1 cellular context compared by ENCODE assay signal in the genomic region with DNA sequence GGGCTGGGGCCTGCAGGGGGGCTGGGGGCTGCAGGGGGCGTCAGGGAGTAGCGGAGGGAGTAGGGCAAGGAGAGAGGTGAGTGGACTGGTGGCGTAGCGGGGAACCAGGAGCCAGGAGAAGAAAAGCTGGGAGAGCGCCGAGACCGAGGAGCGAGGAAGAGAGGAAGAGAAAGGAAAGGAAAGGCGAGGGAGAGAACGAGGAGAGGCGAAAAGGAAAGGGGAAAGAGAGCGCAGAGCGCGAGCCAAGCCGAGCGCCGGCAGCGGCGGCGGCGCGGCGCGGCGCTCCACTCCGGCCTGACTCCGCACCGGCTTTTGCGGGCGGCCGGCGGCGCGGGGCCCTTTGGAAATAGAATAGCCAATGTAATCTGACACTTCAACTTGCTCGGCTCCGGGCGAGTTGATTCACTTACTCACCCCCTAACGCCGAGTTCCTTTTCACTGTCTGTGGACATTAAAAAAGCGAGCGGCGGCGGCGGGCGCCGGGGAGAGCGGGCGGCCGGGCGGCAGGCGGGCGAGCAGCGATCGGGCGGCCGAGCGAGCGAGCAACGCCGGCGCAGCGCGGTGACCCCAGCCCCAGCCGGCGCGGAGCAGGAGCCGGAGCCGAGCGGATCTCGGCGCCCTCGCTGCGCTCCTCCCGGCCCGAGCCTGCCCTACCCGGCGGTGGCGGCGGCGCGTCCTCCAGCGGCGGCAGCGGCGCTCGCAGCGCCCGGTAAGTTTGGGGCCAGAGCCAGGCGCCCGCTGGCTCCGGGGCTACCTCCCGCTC.
TF ChIP-seq lines count a peak whose summit lies in the region.

A gene with protein sequence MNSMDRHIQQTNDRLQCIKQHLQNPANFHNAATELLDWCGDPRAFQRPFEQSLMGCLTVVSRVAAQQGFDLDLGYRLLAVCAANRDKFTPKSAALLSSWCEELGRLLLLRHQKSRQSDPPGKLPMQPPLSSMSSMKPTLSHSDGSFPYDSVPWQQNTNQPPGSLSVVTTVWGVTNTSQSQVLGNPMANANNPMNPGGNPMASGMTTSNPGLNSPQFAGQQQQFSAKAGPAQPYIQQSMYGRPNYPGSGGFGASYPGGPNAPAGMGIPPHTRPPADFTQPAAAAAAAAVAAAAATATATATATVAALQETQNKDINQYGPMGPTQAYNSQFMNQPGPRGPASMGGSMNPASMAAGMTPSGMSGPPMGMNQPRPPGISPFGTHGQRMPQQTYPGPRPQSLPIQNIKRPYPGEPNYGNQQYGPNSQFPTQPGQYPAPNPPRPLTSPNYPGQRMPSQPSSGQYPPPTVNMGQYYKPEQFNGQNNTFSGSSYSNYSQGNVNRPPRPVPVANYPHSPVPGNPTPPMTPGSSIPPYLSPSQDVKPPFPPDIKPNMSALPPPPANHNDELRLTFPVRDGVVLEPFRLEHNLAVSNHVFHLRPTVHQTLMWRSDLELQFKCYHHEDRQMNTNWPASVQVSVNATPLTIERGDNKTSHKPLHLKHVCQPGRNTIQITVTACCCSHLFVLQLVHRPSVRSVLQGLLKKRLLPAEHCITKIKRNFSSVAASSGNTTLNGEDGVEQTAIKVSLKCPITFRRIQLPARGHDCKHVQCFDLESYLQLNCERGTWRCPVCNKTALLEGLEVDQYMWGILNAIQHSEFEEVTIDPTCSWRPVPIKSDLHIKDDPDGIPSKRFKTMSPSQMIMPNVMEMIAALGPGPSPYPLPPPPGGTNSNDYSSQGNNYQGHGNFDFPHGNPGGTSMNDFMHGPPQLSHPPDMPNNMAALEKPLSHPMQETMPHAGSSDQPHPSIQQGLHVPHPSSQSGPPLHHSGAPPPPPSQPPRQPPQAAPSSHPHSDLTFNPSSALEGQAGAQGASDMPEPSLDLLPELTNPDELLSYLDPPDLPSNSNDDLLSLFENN (plus strand): TSS at position 405 of the 763 bp plus-strand sequence. CDS start 132,667 bp downstream, outside the sequence.

TF ChIP-seq in K562, 482 proteins besides CTCF, POLR2A, EP300 and RAD21 (continued from another document and continues in another):
- TF ChIP-seq DACH1 (IDR thresholded peaks at IDR 0.05; ENCODE audit: partially characterized antibody) (no peak), GTF2E2 (tag; IDR thresholded peaks at IDR 0.05) (peak; percentile 86; the same call in 1 of the 2 replicates), ETV5 (CRISPR knock-in tag; IDR thresholded peaks at IDR 0.05; ENCODE audit: low read depth) (no peak), TCFL5 (CRISPR knock-in tag; conservative IDR thresholded peaks at IDR 0.05) (no peak), TOE1 (IDR thresholded peaks at IDR 0.05; ENCODE audit: borderline replicate concordance) (peak; percentile 65; the same call in 1 of the 2 replicates), TOE1 (CRISPR knock-in tag; IDR thresholded peaks at IDR 0.05; ENCODE audit: borderline replicate concordance, low read depth) (no peak), ERF (CRISPR knock-in tag; IDR thresholded peaks at IDR 0.05) (peak; percentile 83; the same call in 1 of the 2 replicates), FOXA3 (CRISPR knock-in tag; conservative IDR thresholded peaks at IDR 0.05 in 1 of 2, IDR thresholded peaks at IDR 0.05 in 1 of 2) (no peak), MEF2D (tag; conservative IDR thresholded peaks at IDR 0.05; ENCODE audit: low read depth) (no peak), ZNF124 (CRISPR knock-in tag; IDR thresholded peaks at IDR 0.05) (no peak), MECOM (CRISPR knock-in tag; IDR thresholded peaks at IDR 0.05) (0 out of 2 replicates have a peak, but pooled peaks have one; percentile 21), ZNF668 (CRISPR knock-in tag; IDR thresholded peaks at IDR 0.05) (0 out of 2 replicates have a peak, but pooled peaks have one; percentile 42), SMAD2 (IDR thresholded peaks at IDR 0.05; ENCODE audit: low read depth, low read length) (no peak), ESRRA (IDR thresholded peaks at IDR 0.05; ENCODE audit: borderline replicate concordance, low read depth) (peak; percentile 24; the same call in 1 of the 2 replicates), SOX6 (IDR thresholded peaks at IDR 0.05) (0 out of 2 replicates have a peak, but pooled peaks have one; percentile 63), NUFIP1 (IDR thresholded peaks at IDR 0.05; ENCODE audit: partially characterized antibody) (peak; percentile 75), ZFX (CRISPR knock-in tag; IDR thresholded peaks at IDR 0.05) (no peak; the same call in 1 of the 2 replicates), ZNF133 (CRISPR knock-in tag; IDR thresholded peaks at IDR 0.05) (no peak), NR2F6 (CRISPR knock-in tag; IDR thresholded peaks at IDR 0.05) (no peak), RFX5 (IDR thresholded peaks at IDR 0.05; ENCODE audit: low read depth, low read length) (peak; percentile 70), MYC (IDR thresholded peaks at IDR 0.05; ENCODE audit: low read depth, low read length) (peak; percentile 53; the same call in 1 of the 2 replicates), MYC (CRISPR knock-in tag; IDR thresholded peaks at IDR 0.05; ENCODE audit: borderline replicate concordance, low read depth) (no peak)
- TF ChIP-seq, protein P1, sequence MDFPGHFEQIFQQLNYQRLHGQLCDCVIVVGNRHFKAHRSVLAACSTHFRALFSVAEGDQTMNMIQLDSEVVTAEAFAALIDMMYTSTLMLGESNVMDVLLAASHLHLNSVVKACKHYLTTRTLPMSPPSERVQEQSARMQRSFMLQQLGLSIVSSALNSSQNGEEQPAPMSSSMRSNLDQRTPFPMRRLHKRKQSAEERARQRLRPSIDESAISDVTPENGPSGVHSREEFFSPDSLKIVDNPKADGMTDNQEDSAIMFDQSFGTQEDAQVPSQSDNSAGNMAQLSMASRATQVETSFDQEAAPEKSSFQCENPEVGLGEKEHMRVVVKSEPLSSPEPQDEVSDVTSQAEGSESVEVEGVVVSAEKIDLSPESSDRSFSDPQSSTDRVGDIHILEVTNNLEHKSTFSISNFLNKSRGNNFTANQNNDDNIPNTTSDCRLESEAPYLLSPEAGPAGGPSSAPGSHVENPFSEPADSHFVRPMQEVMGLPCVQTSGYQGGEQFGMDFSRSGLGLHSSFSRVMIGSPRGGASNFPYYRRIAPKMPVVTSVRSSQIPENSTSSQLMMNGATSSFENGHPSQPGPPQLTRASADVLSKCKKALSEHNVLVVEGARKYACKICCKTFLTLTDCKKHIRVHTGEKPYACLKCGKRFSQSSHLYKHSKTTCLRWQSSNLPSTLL (IDR thresholded peaks at IDR 0.05), result no peak
- TF ChIP-seq, protein P2, sequence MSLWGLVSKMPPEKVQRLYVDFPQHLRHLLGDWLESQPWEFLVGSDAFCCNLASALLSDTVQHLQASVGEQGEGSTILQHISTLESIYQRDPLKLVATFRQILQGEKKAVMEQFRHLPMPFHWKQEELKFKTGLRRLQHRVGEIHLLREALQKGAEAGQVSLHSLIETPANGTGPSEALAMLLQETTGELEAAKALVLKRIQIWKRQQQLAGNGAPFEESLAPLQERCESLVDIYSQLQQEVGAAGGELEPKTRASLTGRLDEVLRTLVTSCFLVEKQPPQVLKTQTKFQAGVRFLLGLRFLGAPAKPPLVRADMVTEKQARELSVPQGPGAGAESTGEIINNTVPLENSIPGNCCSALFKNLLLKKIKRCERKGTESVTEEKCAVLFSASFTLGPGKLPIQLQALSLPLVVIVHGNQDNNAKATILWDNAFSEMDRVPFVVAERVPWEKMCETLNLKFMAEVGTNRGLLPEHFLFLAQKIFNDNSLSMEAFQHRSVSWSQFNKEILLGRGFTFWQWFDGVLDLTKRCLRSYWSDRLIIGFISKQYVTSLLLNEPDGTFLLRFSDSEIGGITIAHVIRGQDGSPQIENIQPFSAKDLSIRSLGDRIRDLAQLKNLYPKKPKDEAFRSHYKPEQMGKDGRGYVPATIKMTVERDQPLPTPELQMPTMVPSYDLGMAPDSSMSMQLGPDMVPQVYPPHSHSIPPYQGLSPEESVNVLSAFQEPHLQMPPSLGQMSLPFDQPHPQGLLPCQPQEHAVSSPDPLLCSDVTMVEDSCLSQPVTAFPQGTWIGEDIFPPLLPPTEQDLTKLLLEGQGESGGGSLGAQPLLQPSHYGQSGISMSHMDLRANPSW (CRISPR knock-in tag; IDR thresholded peaks at IDR 0.05), result no peak
- TF ChIP-seq, protein P3, sequence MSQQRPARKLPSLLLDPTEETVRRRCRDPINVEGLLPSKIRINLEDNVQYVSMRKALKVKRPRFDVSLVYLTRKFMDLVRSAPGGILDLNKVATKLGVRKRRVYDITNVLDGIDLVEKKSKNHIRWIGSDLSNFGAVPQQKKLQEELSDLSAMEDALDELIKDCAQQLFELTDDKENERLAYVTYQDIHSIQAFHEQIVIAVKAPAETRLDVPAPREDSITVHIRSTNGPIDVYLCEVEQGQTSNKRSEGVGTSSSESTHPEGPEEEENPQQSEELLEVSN (IDR thresholded peaks at IDR 0.05; ENCODE audit: borderline replicate concordance in 1 of 2, extremely low read depth in 1 of 2, insufficient read depth in 1 of 2, insufficient read length in 1 of 2, low read depth in 1 of 2, low read length in 1 of 2, poor library complexity in 1 of 2, severe bottlenecking in 1 of 2), result peak; percentile 56 to 60
- TF ChIP-seq, protein P4, sequence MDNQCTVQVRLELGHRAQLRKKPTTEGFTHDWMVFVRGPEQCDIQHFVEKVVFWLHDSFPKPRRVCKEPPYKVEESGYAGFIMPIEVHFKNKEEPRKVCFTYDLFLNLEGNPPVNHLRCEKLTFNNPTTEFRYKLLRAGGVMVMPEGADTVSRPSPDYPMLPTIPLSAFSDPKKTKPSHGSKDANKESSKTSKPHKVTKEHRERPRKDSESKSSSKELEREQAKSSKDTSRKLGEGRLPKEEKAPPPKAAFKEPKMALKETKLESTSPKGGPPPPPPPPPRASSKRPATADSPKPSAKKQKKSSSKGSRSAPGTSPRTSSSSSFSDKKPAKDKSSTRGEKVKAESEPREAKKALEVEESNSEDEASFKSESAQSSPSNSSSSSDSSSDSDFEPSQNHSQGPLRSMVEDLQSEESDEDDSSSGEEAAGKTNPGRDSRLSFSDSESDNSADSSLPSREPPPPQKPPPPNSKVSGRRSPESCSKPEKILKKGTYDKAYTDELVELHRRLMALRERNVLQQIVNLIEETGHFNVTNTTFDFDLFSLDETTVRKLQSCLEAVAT (IDR thresholded peaks at IDR 0.05), result peak; percentile 68 to 95; a peak in 3 of 4 replicates
- TF ChIP-seq, protein P5, sequence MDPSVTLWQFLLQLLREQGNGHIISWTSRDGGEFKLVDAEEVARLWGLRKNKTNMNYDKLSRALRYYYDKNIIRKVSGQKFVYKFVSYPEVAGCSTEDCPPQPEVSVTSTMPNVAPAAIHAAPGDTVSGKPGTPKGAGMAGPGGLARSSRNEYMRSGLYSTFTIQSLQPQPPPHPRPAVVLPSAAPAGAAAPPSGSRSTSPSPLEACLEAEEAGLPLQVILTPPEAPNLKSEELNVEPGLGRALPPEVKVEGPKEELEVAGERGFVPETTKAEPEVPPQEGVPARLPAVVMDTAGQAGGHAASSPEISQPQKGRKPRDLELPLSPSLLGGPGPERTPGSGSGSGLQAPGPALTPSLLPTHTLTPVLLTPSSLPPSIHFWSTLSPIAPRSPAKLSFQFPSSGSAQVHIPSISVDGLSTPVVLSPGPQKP (CRISPR knock-in tag; IDR thresholded peaks at IDR 0.05), result no peak
- TF ChIP-seq, protein P6, sequence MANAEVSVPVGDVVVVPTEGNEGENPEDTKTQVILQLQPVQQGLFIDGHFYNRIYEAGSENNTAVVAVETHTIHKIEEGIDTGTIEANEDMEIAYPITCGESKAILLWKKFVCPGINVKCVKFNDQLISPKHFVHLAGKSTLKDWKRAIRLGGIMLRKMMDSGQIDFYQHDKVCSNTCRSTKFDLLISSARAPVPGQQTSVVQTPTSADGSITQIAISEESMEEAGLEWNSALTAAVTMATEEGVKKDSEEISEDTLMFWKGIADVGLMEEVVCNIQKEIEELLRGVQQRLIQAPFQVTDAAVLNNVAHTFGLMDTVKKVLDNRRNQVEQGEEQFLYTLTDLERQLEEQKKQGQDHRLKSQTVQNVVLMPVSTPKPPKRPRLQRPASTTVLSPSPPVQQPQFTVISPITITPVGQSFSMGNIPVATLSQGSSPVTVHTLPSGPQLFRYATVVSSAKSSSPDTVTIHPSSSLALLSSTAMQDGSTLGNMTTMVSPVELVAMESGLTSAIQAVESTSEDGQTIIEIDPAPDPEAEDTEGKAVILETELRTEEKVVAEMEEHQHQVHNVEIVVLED (CRISPR knock-in tag; IDR thresholded peaks at IDR 0.05), result peak; percentile 77
- TF ChIP-seq, protein P7, sequence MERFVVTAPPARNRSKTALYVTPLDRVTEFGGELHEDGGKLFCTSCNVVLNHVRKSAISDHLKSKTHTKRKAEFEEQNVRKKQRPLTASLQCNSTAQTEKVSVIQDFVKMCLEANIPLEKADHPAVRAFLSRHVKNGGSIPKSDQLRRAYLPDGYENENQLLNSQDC (CRISPR knock-in tag; IDR thresholded peaks at IDR 0.05), result peak; percentile 86; the same call in 1 of the 2 replicates
- TF ChIP-seq, protein P8, sequence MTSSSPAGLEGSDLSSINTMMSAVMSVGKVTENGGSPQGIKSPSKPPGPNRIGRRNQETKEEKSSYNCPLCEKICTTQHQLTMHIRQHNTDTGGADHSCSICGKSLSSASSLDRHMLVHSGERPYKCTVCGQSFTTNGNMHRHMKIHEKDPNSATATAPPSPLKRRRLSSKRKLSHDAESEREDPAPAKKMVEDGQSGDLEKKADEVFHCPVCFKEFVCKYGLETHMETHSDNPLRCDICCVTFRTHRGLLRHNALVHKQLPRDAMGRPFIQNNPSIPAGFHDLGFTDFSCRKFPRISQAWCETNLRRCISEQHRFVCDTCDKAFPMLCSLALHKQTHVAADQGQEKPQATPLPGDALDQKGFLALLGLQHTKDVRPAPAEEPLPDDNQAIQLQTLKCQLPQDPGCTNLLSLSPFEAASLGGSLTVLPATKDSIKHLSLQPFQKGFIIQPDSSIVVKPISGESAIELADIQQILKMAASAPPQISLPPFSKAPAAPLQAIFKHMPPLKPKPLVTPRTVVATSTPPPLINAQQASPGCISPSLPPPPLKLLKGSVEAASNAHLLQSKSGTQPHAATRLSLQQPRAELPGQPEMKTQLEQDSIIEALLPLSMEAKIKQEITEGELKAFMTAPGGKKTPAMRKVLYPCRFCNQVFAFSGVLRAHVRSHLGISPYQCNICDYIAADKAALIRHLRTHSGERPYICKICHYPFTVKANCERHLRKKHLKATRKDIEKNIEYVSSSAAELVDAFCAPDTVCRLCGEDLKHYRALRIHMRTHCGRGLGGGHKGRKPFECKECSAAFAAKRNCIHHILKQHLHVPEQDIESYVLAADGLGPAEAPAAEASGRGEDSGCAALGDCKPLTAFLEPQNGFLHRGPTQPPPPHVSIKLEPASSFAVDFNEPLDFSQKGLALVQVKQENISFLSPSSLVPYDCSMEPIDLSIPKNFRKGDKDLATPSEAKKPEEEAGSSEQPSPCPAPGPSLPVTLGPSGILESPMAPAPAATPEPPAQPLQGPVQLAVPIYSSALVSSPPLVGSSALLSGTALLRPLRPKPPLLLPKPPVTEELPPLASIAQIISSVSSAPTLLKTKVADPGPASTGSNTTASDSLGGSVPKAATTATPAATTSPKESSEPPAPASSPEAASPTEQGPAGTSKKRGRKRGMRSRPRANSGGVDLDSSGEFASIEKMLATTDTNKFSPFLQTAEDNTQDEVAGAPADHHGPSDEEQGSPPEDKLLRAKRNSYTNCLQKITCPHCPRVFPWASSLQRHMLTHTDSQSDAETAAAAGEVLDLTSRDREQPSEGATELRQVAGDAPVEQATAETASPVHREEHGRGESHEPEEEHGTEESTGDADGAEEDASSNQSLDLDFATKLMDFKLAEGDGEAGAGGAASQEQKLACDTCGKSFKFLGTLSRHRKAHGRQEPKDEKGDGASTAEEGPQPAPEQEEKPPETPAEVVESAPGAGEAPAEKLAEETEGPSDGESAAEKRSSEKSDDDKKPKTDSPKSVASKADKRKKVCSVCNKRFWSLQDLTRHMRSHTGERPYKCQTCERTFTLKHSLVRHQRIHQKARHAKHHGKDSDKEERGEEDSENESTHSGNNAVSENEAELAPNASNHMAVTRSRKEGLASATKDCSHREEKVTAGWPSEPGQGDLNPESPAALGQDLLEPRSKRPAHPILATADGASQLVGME (CRISPR knock-in tag; IDR thresholded peaks at IDR 0.05), result 0 out of 2 replicates have a peak, but pooled peaks have one; percentile 19
